In genomic region chr6:158060447-158061360, GRCh38 we compare ENCODE assay signal across 8 cellular contexts.
DNase-seq lines count a peak whose midpoint lies in the region; ATAC-seq, FAIRE-seq and TF ChIP-seq lines count a peak whose summit lies in the region.

No MANE protein-coding gene starts in this region.

- H3K9ac ChIP-seq in skeletal muscle tissue (ENCODE audit: low read depth in 1 of 3, low read length in 3 of 3) = peak overlapping the region; percentile 54 to 78 (median 68)

- TF ChIP-seq CTCF in C4-2B (conservative IDR thresholded peaks at IDR 0.05) (no peak), LNCaP clone FGC (IDR thresholded peaks at IDR 0.05; ENCODE audit: control insufficient read depth, extremely low read depth, insufficient read depth) (no peak)

- H3K27me3 ChIP-seq in skeletal muscle tissue (ENCODE audit: control insufficient read depth in 3 of 3, insufficient read depth in 3 of 3, low read length in 3 of 3) = no peaks in the 10 kb centered on the region

- DNase-seq in LNCaP clone FGC (ENCODE audit: low read depth) (peak; percentile 83), anterior cingulate cortex (lab: John Stamatoyannopoulos, UW) (peak in 47 of 58 donors; percentile 29 to 82 (median 59)), hippocampal formation (lab: John Stamatoyannopoulos, UW) (peak; percentile 39 to 70), frontal cortex (ENCODE audit: low spot score in 2 of 2) (no peak)
- no peak for DNase-seq in stimulated activated CD4-positive, alpha-beta T cell treated with anti-CD3 and anti-CD28 coated beads, Interleukin-1b, Interleukin-23, amount 100 ng/mL, for 48 hours

- peaks cover 18 to 35% (median 30%) of the 10 kb centered on the region in 3 donors for H3K4me1 ChIP-seq in skeletal muscle tissue (ENCODE audit: control insufficient read depth in 3 of 3, insufficient read depth in 3 of 3, low read length in 3 of 3)

- no peaks in the 10 kb centered on the region for H3K9me3 ChIP-seq in skeletal muscle tissue (ENCODE audit: control insufficient read depth in 3 of 3, low read length in 3 of 3)

- ATAC-seq in GM21367 (IDR thresholded peaks at IDR 0.05; ENCODE audit: unreplicated experiment) = no peak

- H3K27ac ChIP-seq in C4-2B (peak overlapping the region; percentile 87), skeletal muscle tissue (ENCODE audit: low read depth, low read length) (peak overlapping the region; percentile 72)

- no peak for FAIRE-seq in frontal cortex (lab: Jason Lieb, UNC)

- H3K36me3 ChIP-seq in skeletal muscle tissue (ENCODE audit: control insufficient read depth in 3 of 3, insufficient read depth in 3 of 3, low read length in 3 of 3) = peaks cover 6 to 26% (median 11%) of the 10 kb centered on the region in 3 donors

- H3K4me3 ChIP-seq in LNCaP clone FGC (ENCODE audit: low read depth, low read length) (0 out of 2 replicates have a peak overlapping the region, but pooled peaks have one; percentile 18), skeletal muscle tissue (ENCODE audit: low read length in 3 of 3) (peak overlapping the region; percentile 15 to 49 (median 17))

Comparison
In these comparisons a context has a peak if more than half of its experiments do, and no peak if none do; other contexts are left out.
1. DNase-seq: peak in LNCaP clone FGC (single experiment), anterior cingulate cortex (47 of 58) and hippocampal formation (2 of 2); none in stimulated activated CD4-positive, alpha-beta T cell treated with anti-CD3 and anti-CD28 coated beads, Interleukin-1b, Interleukin-23, amount 100 ng/mL, for 48 hours (single experiment) and frontal cortex (0 of 2).